In the genomic region with DNA sequence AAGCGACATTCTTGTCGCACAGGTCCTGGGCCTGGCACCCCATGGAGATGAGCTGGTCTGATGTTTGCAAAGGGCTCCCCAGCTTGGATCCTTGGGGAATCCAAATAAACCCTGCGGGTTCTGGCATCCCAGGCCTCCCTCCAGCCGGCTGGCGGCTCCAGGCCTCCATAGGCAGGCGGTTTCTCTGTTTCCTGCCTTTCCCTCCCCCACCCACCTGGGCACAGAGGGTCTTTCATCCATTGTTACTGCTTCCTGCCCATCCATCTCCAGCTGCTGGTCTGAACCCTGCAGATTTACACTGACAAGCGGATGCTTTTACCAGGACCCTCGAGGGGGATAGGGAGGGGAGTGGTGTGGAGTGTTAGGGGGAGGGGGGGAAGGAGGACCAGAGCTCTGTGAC, we compare ENCODE assay signal across 13 cellular contexts. TPM values are rescaled to one million over a fixed set of nuclear protein-coding genes. Genes with fewer than 3 reads are reported as not detected.
DNase-seq lines count a peak whose midpoint lies in the region; ATAC-seq and TF ChIP-seq lines count a peak whose summit lies in the region.
"Had no signal": no experiment of that assay in that cellular context is flagged by ENCODE, and none has a peak within 500 bp of the region (broad histone marks: within the 10 kb centered on the region; RNA-seq: fewer than 3 reads in every experiment).

No MANE protein-coding gene starts in this region.

- DNase-seq in CD4-positive, CD25-positive, alpha-beta regulatory T cell, result no peak
- DNase-seq in NCI-H1417 (lab: John Stamatoyannopoulos, UW) (peak in 2 of 3 experiments; percentile 91 to 97), activated B cell treated with CpG ODN at 0.5 μM for 24 hours (no peak), mesenchymal stem cell (no peak), activated gamma-delta T cell (lab: John Stamatoyannopoulos, UW) (no peak), HuH-7.5 (ENCODE audit: low spot score) (no peak)
- no peak for DNase-seq in activated CD4-positive, alpha-beta memory T cell treated with anti-CD3 and anti-CD28 coated beads for 36 hours
- DNase-seq: activated CD4-positive, alpha-beta T cell treated with anti-CD3 and anti-CD28 coated beads, Interleukin-2, amount 10 ng/mL, durations not matched to agents 24 days and 14 days; activated naive CD8-positive, alpha-beta T cell treated with anti-CD3 and anti-CD28 coated beads for 36 hours; heart right ventricle; SIG-M5 had no signal

- intact Hi-C loops in activated B cell treated with CpG ODN at 0.5 μM for 24 hours (cut with micrococcal nuclease), result no loop called here
- intact Hi-C loops in activated CD4-positive, alpha-beta memory T cell treated with anti-CD3 and anti-CD28 coated beads for 36 hours (cut with micrococcal nuclease), result no loop called here

- 28% methylated on average over 8 of the region's 8 CpGs for WGBS in mesenchymal stem cell

- no peaks in the 10 kb centered on the region for H3K27me3 ChIP-seq in CD4-positive, CD25-positive, alpha-beta regulatory T cell (ENCODE audit: control insufficient read depth, insufficient read depth, low read length)
- H3K27me3 ChIP-seq in mesenchymal stem cell (ENCODE audit: control insufficient read depth in 1 of 2, insufficient read depth in 1 of 2, low read length in 2 of 2), result peaks cover 3 to 8% of the 10 kb centered on the region in 2 experiments
- H3K27me3 ChIP-seq: heart right ventricle had no signal

- peak overlapping the region; percentile 86 for H4K8ac ChIP-seq in mesenchymal stem cell (ENCODE audit: low read length)

- peak overlapping the region in 1 of 2 experiments; percentile 59 for H2BK12ac ChIP-seq in mesenchymal stem cell (ENCODE audit: low read length in 2 of 2)

- CTCF ChIA-PET in activated B cell treated with CpG ODN at 0.5 μM for 24 hours (lab: Charles Lee), result interaction anchor here (0.8 to 2.4 kb wide), 6 partner anchors 10 to 102 kb away, joined by 3 to 6 read pairs (median 4); no protein-coding TSS in a partner anchor
- CTCF ChIA-PET in activated CD4-positive, alpha-beta memory T cell treated with anti-CD3 and anti-CD28 coated beads for 36 hours (lab: Charles Lee), result interaction anchor here (1.1 to 7.7 kb wide), 5 partner anchors 12 to 71 kb away, joined by 3 to 37 read pairs (median 4); no protein-coding TSS in a partner anchor

- peak overlapping the region in 1 of 2 experiments; percentile 57 for H3K4ac ChIP-seq in mesenchymal stem cell (ENCODE audit: low read depth in 1 of 2, low read length in 2 of 2)

- no peak for ATAC-seq in CD4-positive, CD25-positive, alpha-beta regulatory T cell (ENCODE audit: low read depth in 2 of 2)
- ATAC-seq in activated B cell treated with CpG ODN at 0.5 μM for 24 hours (ENCODE audit: low read depth) (no peak), GM19452 (IDR thresholded peaks at IDR 0.05; ENCODE audit: unreplicated experiment) (no peak)

- H2BK120ac ChIP-seq in mesenchymal stem cell (ENCODE audit: low read depth, low read length), result no peak overlapping the region

- no peaks in the 10 kb centered on the region for H3K9me3 ChIP-seq in CD4-positive, CD25-positive, alpha-beta regulatory T cell (ENCODE audit: control insufficient read depth in 2 of 2, low read length in 2 of 2)
- no peaks in the 10 kb centered on the region for H3K9me3 ChIP-seq in mesenchymal stem cell (ENCODE audit: control insufficient read depth, low read length)
- H3K9me3 ChIP-seq: heart right ventricle had no signal

- no peak overlapping the region for H3K4me3 Mint-ChIP-seq in CD4-positive, CD25-positive, alpha-beta regulatory T cell
- H3K4me3 Mint-ChIP-seq in activated B cell treated with CpG ODN at 0.5 μM for 24 hours, result no peak overlapping the region
- no peak overlapping the region for H3K4me3 Mint-ChIP-seq in activated CD4-positive, alpha-beta memory T cell treated with anti-CD3 and anti-CD28 coated beads for 36 hours
- H3K4me3 Mint-ChIP-seq: activated CD4-positive, alpha-beta T cell treated with anti-CD3 and anti-CD28 coated beads, Interleukin-2, amount 10 ng/mL, durations not matched to agents 24 days and 14 days; activated naive CD8-positive, alpha-beta T cell treated with anti-CD3 and anti-CD28 coated beads for 36 hours had no signal

- no peak overlapping the region for H2BK5ac ChIP-seq in mesenchymal stem cell (ENCODE audit: low read depth, low read length, poor library complexity, severe bottlenecking)

- H3K36me3 Mint-ChIP-seq in CD4-positive, CD25-positive, alpha-beta regulatory T cell, result no peaks in the 10 kb centered on the region
- H3K36me3 Mint-ChIP-seq in activated B cell treated with CpG ODN at 0.5 μM for 24 hours (ENCODE audit: low read depth), result no peaks in the 10 kb centered on the region
- no peaks in the 10 kb centered on the region for H3K36me3 Mint-ChIP-seq in activated CD4-positive, alpha-beta memory T cell treated with anti-CD3 and anti-CD28 coated beads for 36 hours
- H3K36me3 Mint-ChIP-seq: activated naive CD8-positive, alpha-beta T cell treated with anti-CD3 and anti-CD28 coated beads for 36 hours had no signal

- no peak overlapping the region for H2AK5ac ChIP-seq in mesenchymal stem cell (ENCODE audit: low read length, severe bottlenecking)

- H4K91ac ChIP-seq in mesenchymal stem cell (ENCODE audit: low read length), result peak overlapping the region; percentile 83

- H3K27me3 Mint-ChIP-seq in CD4-positive, CD25-positive, alpha-beta regulatory T cell, result peaks cover 7% of the 10 kb centered on the region
- no peaks in the 10 kb centered on the region for H3K27me3 Mint-ChIP-seq in activated B cell treated with CpG ODN at 0.5 μM for 24 hours
- H3K27me3 Mint-ChIP-seq in activated CD4-positive, alpha-beta memory T cell treated with anti-CD3 and anti-CD28 coated beads for 36 hours, result no peaks in the 10 kb centered on the region
- H3K27me3 Mint-ChIP-seq: activated CD4-positive, alpha-beta T cell treated with anti-CD3 and anti-CD28 coated beads, Interleukin-2, amount 10 ng/mL, durations not matched to agents 24 days and 14 days; activated naive CD8-positive, alpha-beta T cell treated with anti-CD3 and anti-CD28 coated beads for 36 hours had no signal

- H2AFZ ChIP-seq in mesenchymal stem cell (ENCODE audit: low read depth, low read length), result no peak overlapping the region

- H3K4me2 ChIP-seq in mesenchymal stem cell (ENCODE audit: low read length, poor library complexity, severe bottlenecking), result no peak overlapping the region
- H3K4me2 ChIP-seq: smooth muscle cell had no signal

- H3K4me3 ChIP-seq in CD4-positive, CD25-positive, alpha-beta regulatory T cell (ENCODE audit: low read depth, low read length), result peak overlapping the region; percentile 42
- H3K4me3 ChIP-seq in mesenchymal stem cell (ENCODE audit: insufficient read depth in 1 of 2, low read depth in 1 of 2, low read length in 2 of 2), result no peak overlapping the region
- H3K4me3 ChIP-seq: heart right ventricle, smooth muscle cell had no signal

- no peak for TF ChIP-seq CTCF in activated B cell treated with CpG ODN at 0.5 μM for 24 hours (IDR thresholded peaks at IDR 0.05)

- H2BK15ac ChIP-seq in mesenchymal stem cell (ENCODE audit: low read depth, poor library complexity, severe bottlenecking), result no peak overlapping the region

- H3K9me3 Mint-ChIP-seq in CD4-positive, CD25-positive, alpha-beta regulatory T cell, result no peaks in the 10 kb centered on the region
- no peaks in the 10 kb centered on the region for H3K9me3 Mint-ChIP-seq in activated B cell treated with CpG ODN at 0.5 μM for 24 hours
- H3K9me3 Mint-ChIP-seq in activated CD4-positive, alpha-beta memory T cell treated with anti-CD3 and anti-CD28 coated beads for 36 hours, result no peaks in the 10 kb centered on the region

- no peaks in the 10 kb centered on the region for H3K79me1 ChIP-seq in mesenchymal stem cell (replicated peaks; ENCODE audit: low read length, poor library complexity, severe bottlenecking)

- peak overlapping the region; percentile 71 to 90 for H3K18ac ChIP-seq in mesenchymal stem cell (ENCODE audit: low read depth in 1 of 2, low read length in 2 of 2)

- H3K27ac ChIP-seq in CD4-positive, CD25-positive, alpha-beta regulatory T cell (ENCODE audit: insufficient read depth, low read length, poor library complexity, severe bottlenecking), result peak overlapping the region; percentile 29
- no peak overlapping the region for H3K27ac ChIP-seq in mesenchymal stem cell (ENCODE audit: low read length, poor library complexity, severe bottlenecking)

- H3K14ac ChIP-seq in mesenchymal stem cell (ENCODE audit: low read length in 2 of 2), result peak overlapping the region in 1 of 2 experiments; percentile 79

- no peak overlapping the region for H3K23ac ChIP-seq in mesenchymal stem cell (ENCODE audit: low read length in 2 of 2)

- H3K27ac Mint-ChIP-seq in CD4-positive, CD25-positive, alpha-beta regulatory T cell, result peak overlapping the region in 1 of 3 donors; percentile 79
- H3K27ac Mint-ChIP-seq in activated B cell treated with CpG ODN at 0.5 μM for 24 hours, result peak overlapping the region; percentile 82
- H3K27ac Mint-ChIP-seq in activated CD4-positive, alpha-beta memory T cell treated with anti-CD3 and anti-CD28 coated beads for 36 hours, result no peak overlapping the region

- no peaks in the 10 kb centered on the region for H3K36me3 ChIP-seq in CD4-positive, CD25-positive, alpha-beta regulatory T cell (ENCODE audit: control insufficient read depth, insufficient read depth, low read length)
- no peaks in the 10 kb centered on the region for H3K36me3 ChIP-seq in mesenchymal stem cell (ENCODE audit: control insufficient read depth in 1 of 2, insufficient read depth in 2 of 2, low read depth in 1 of 2, low read length in 2 of 2)
- H3K36me3 ChIP-seq: heart right ventricle had no signal

- H3K9ac ChIP-seq in mesenchymal stem cell (ENCODE audit: low read length), result no peak overlapping the region

- H3K4me1 Mint-ChIP-seq in CD4-positive, CD25-positive, alpha-beta regulatory T cell, result peaks cover 36 to 97% (median 67%) of the 10 kb centered on the region in 4 donors
- H3K4me1 Mint-ChIP-seq in activated B cell treated with CpG ODN at 0.5 μM for 24 hours, result peaks cover 92% of the 10 kb centered on the region
- H3K4me1 Mint-ChIP-seq in activated CD4-positive, alpha-beta memory T cell treated with anti-CD3 and anti-CD28 coated beads for 36 hours (ENCODE audit: low read depth), result peaks cover 71% of the 10 kb centered on the region

- H3K4me1 ChIP-seq in CD4-positive, CD25-positive, alpha-beta regulatory T cell (ENCODE audit: control insufficient read depth, insufficient read depth, low read length, poor library complexity, severe bottlenecking), result peaks cover 87% of the 10 kb centered on the region
- peaks cover 15% of the 10 kb centered on the region for H3K4me1 ChIP-seq in mesenchymal stem cell (ENCODE audit: control insufficient read depth, insufficient read depth, low read depth, low read length)

- POLR2A ChIA-PET in activated B cell treated with CpG ODN at 0.5 μM for 24 hours (lab: Charles Lee), result interaction anchor here (0.9 to 20.5 kb wide), 7 partner anchors 9 to 113 kb away, joined by 3 to 1151 read pairs (median 8); a partner anchor contains a TSS
- POLR2A ChIA-PET in activated CD4-positive, alpha-beta memory T cell treated with anti-CD3 and anti-CD28 coated beads for 36 hours (lab: Charles Lee), result interaction anchor here (0.5 to 1.1 kb wide), 2 partner anchors 21 to 903 kb away, joined by 3 to 6 read pairs; no protein-coding TSS in a partner anchor

RNA-seq across cellular contexts. Expression of a gene that starts 39.1 kb away (rescaled TPM):
- total RNA-seq in CD4-positive, CD25-positive, alpha-beta regulatory T cell, result 51.1 TPM
- 10 to 100 TPM; 35.9 to 56.9 (median 48.0) TPM for polyA plus RNA-seq in CD4-positive, CD25-positive, alpha-beta regulatory T cell
- total RNA-seq in activated B cell treated with CpG ODN at 0.5 μM for 24 hours, result 195 and 205 TPM in 2 replicates
- polyA plus RNA-seq in mesenchymal stem cell (2013, experiment 1 of 2), result 497 TPM
- 504 TPM for polyA plus RNA-seq in mesenchymal stem cell (2013, experiment 2 of 2)
- 10 to 100 TPM; 35.9 to 36.2 TPM for total RNA-seq in activated CD4-positive, alpha-beta memory T cell treated with anti-CD3 and anti-CD28 coated beads for 36 hours

Comparison
In these comparisons a context has a peak if more than half of its experiments do, and no peak if none do; other contexts are left out.
1. DNase-seq: peak in NCI-H1417 (2 of 3); none in CD4-positive, CD25-positive, alpha-beta regulatory T cell (0 of 3), activated B cell treated with CpG ODN at 0.5 μM for 24 hours (single experiment), mesenchymal stem cell (single experiment), activated CD4-positive, alpha-beta memory T cell treated with anti-CD3 and anti-CD28 coated beads for 36 hours (single experiment), activated gamma-delta T cell (single experiment) and HuH-7.5 (single experiment).